ENCODE assay signal across 10 cellular contexts in genomic region chr17:56754523-56755208, GRCh38.
DNase-seq lines count a peak whose midpoint lies in the region; ATAC-seq, FAIRE-seq and TF ChIP-seq lines count a peak whose summit lies in the region.
"Had no signal": no experiment of that assay in that cellular context is flagged by ENCODE, and none has a peak within 500 bp of the region (broad histone marks: within the 10 kb centered on the region; RNA-seq: fewer than 3 reads in every experiment).

No MANE protein-coding gene starts in this region.

- H3K27ac ChIP-seq in CD8-positive, alpha-beta memory T cell (ENCODE audit: low read depth, low read length): no peak overlapping the region

- POLR2A ChIA-PET in activated naive CD8-positive, alpha-beta T cell treated with anti-CD3 and anti-CD28 coated beads, Interleukin-2, amount 10 ng/mL, durations not matched to agents 7 days and 5 days (lab: Charles Lee): interaction anchor here (0.6 to 0.7 kb wide), 2 partner anchors 15 to 159 kb away, joined by 3 to 4 read pairs; no protein-coding TSS in a partner anchor
- POLR2A ChIA-PET in CD8-positive, alpha-beta memory T cell (lab: Charles Lee): interaction anchor here (0.7 kb wide), 1 partner anchor 11 kb away, joined by 9 read pairs; no protein-coding TSS in a partner anchor

- H3K36me3 ChIP-seq in CD8-positive, alpha-beta memory T cell (ENCODE audit: insufficient read depth, low read length): no peaks in the 10 kb centered on the region
- H3K36me3 ChIP-seq: spleen had no signal

- peak overlapping the region; percentile 62 for H3K27ac Mint-ChIP-seq in activated naive CD8-positive, alpha-beta T cell treated with anti-CD3 and anti-CD28 coated beads, Interleukin-2, amount 10 ng/mL, durations not matched to agents 7 days and 5 days
- H3K27ac Mint-ChIP-seq in activated naive CD8-positive, alpha-beta T cell treated with anti-CD3 and anti-CD28 coated beads for 36 hours: no peak overlapping the region
- no peak overlapping the region for H3K27ac Mint-ChIP-seq in type B pancreatic cell
- no peak overlapping the region for H3K27ac Mint-ChIP-seq in CD8-positive, alpha-beta memory T cell

- H3K9me3 ChIP-seq in CD8-positive, alpha-beta memory T cell (ENCODE audit: low read length): no peaks in the 10 kb centered on the region
- H3K9me3 ChIP-seq: spleen had no signal

- H3K27me3 ChIP-seq in CD8-positive, alpha-beta memory T cell (ENCODE audit: insufficient read depth, low read length, poor library complexity, severe bottlenecking): no peaks in the 10 kb centered on the region

- no peak overlapping the region for H3K4me3 Mint-ChIP-seq in activated naive CD8-positive, alpha-beta T cell treated with anti-CD3 and anti-CD28 coated beads, Interleukin-2, amount 10 ng/mL, durations not matched to agents 7 days and 5 days
- no peak overlapping the region for H3K4me3 Mint-ChIP-seq in activated naive CD8-positive, alpha-beta T cell treated with anti-CD3 and anti-CD28 coated beads for 36 hours
- H3K4me3 Mint-ChIP-seq in type B pancreatic cell: peak overlapping the region; percentile 20
- no peak overlapping the region for H3K4me3 Mint-ChIP-seq in CD8-positive, alpha-beta memory T cell

- H3K4me1 Mint-ChIP-seq in activated naive CD8-positive, alpha-beta T cell treated with anti-CD3 and anti-CD28 coated beads, Interleukin-2, amount 10 ng/mL, durations not matched to agents 7 days and 5 days: peaks cover 12% of the 10 kb centered on the region
- H3K4me1 Mint-ChIP-seq in activated naive CD8-positive, alpha-beta T cell treated with anti-CD3 and anti-CD28 coated beads for 36 hours: peaks cover 10% of the 10 kb centered on the region
- peaks cover 14% of the 10 kb centered on the region for H3K4me1 Mint-ChIP-seq in type B pancreatic cell (ENCODE audit: unreplicated experiment)
- H3K4me1 Mint-ChIP-seq in CD8-positive, alpha-beta memory T cell: peaks cover 0 to 5% (median 0%) of the 10 kb centered on the region in 3 donors

- no peaks in the 10 kb centered on the region for H3K36me3 Mint-ChIP-seq in activated naive CD8-positive, alpha-beta T cell treated with anti-CD3 and anti-CD28 coated beads, Interleukin-2, amount 10 ng/mL, durations not matched to agents 7 days and 5 days
- H3K36me3 Mint-ChIP-seq in activated naive CD8-positive, alpha-beta T cell treated with anti-CD3 and anti-CD28 coated beads for 36 hours: no peaks in the 10 kb centered on the region
- no peaks in the 10 kb centered on the region for H3K36me3 Mint-ChIP-seq in type B pancreatic cell
- peaks cover 0 to 2% (median 0%) of the 10 kb centered on the region in 3 donors for H3K36me3 Mint-ChIP-seq in CD8-positive, alpha-beta memory T cell

- no peaks in the 10 kb centered on the region for H3K27me3 Mint-ChIP-seq in activated naive CD8-positive, alpha-beta T cell treated with anti-CD3 and anti-CD28 coated beads, Interleukin-2, amount 10 ng/mL, durations not matched to agents 7 days and 5 days
- H3K27me3 Mint-ChIP-seq in activated naive CD8-positive, alpha-beta T cell treated with anti-CD3 and anti-CD28 coated beads for 36 hours: no peaks in the 10 kb centered on the region
- peaks cover 3% of the 10 kb centered on the region for H3K27me3 Mint-ChIP-seq in type B pancreatic cell
- H3K27me3 Mint-ChIP-seq in CD8-positive, alpha-beta memory T cell: peaks cover 15 to 35% of the 10 kb centered on the region in 2 donors

- TF ChIP-seq CTCF in foreskin fibroblast (IDR thresholded peaks at IDR 0.05; ENCODE audit: low read depth, low read length) (no peak), type B pancreatic cell (conservative IDR thresholded peaks at IDR 0.05) (no peak)

- H3K4me1 ChIP-seq in CD8-positive, alpha-beta memory T cell (ENCODE audit: insufficient read depth, low read length): peaks cover 19% of the 10 kb centered on the region

- CTCF ChIA-PET in CD8-positive, alpha-beta memory T cell (lab: Charles Lee): interaction anchor here (0.8 kb wide), 1 partner anchor 26 kb away, joined by 4 read pairs; no protein-coding TSS in a partner anchor

- no peak overlapping the region for H3K4me3 ChIP-seq in foreskin fibroblast (ENCODE audit: low read depth in 1 of 2, low read length in 2 of 2)
- no peak overlapping the region for H3K4me3 ChIP-seq in CD8-positive, alpha-beta memory T cell (ENCODE audit: low read length)
- H3K4me3 ChIP-seq: spleen had no signal

- H3K9me3 Mint-ChIP-seq in activated naive CD8-positive, alpha-beta T cell treated with anti-CD3 and anti-CD28 coated beads, Interleukin-2, amount 10 ng/mL, durations not matched to agents 7 days and 5 days: no peaks in the 10 kb centered on the region
- H3K9me3 Mint-ChIP-seq in activated naive CD8-positive, alpha-beta T cell treated with anti-CD3 and anti-CD28 coated beads for 36 hours: no peaks in the 10 kb centered on the region
- H3K9me3 Mint-ChIP-seq in type B pancreatic cell: no peaks in the 10 kb centered on the region
- no peaks in the 10 kb centered on the region for H3K9me3 Mint-ChIP-seq in CD8-positive, alpha-beta memory T cell

- no peak for DNase-seq in activated naive CD8-positive, alpha-beta T cell treated with anti-CD3 and anti-CD28 coated beads, Interleukin-2, amount 10 ng/mL, durations not matched to agents 7 days and 5 days
- no peak for DNase-seq in activated naive CD8-positive, alpha-beta T cell treated with anti-CD3 and anti-CD28 coated beads for 36 hours
- DNase-seq in RCC 7860 (ENCODE audit: low spot score) (peak; percentile 41), foreskin fibroblast (peak; percentile 9 to 29), type B pancreatic cell (ENCODE audit: extremely low spot score, unreplicated experiment) (no peak)
- no peak for DNase-seq in CD8-positive, alpha-beta memory T cell
- DNase-seq: spleen had no signal

- peak; percentile 70 for ATAC-seq in activated naive CD8-positive, alpha-beta T cell treated with anti-CD3 and anti-CD28 coated beads, Interleukin-2, amount 10 ng/mL, durations not matched to agents 7 days and 5 days (ENCODE audit: low read depth)
- ATAC-seq in GM21367 (IDR thresholded peaks at IDR 0.05; ENCODE audit: unreplicated experiment): no peak
- ATAC-seq in HG03139 (IDR thresholded peaks at IDR 0.05; ENCODE audit: unreplicated experiment): no peak

- FAIRE-seq in RCC 7860 (lab: Jason Lieb, UNC): no peak
- FAIRE-seq: D721Med had no signal

Comparison
In these comparisons a context has a peak if more than half of its experiments do, and no peak if none do; other contexts are left out.
1. DNase-seq: peak in RCC 7860 (single experiment) and foreskin fibroblast (2 of 2); none in activated naive CD8-positive, alpha-beta T cell treated with anti-CD3 and anti-CD28 coated beads, Interleukin-2, amount 10 ng/mL, durations not matched to agents 7 days and 5 days (single experiment), activated naive CD8-positive, alpha-beta T cell treated with anti-CD3 and anti-CD28 coated beads for 36 hours (single experiment), type B pancreatic cell (single experiment) and CD8-positive, alpha-beta memory T cell (0 of 5).